Comparison of ENCODE assay signal across 17 cellular contexts in the genomic region with DNA sequence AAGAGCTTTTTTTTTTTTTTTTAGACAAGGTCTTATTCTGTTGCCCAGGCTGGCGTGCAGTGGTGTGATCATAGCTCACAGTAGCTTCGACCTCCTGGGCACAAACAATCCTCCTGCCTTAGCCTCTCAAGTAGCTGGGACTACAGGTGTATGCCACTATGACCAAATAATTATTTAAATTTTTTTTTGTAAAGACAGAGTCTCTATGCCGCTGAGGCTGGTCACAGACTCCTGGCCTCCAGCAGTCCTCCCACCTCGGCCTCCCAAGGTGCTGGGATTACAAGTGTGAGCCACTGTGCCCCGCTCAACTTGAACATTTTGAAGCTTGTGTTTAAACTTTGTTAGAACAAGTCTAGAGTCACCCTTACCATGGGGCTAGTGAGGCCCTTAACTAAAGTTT. TPM values are rescaled to one million over a fixed set of nuclear protein-coding genes. Genes with fewer than 3 reads are reported as not detected.
DNase-seq lines count a peak whose midpoint lies in the region; ATAC-seq and TF ChIP-seq lines count a peak whose summit lies in the region.
"Had no signal": no experiment of that assay in that cellular context is flagged by ENCODE, and none has a peak within 500 bp of the region (broad histone marks: within the 10 kb centered on the region; RNA-seq: fewer than 3 reads in every experiment).

No MANE protein-coding gene starts in this region.

- H3K79me2 ChIP-seq in OCI-LY3 (ENCODE audit: low read length): no peaks in the 10 kb centered on the region

- ATAC-seq in GM18498 (IDR thresholded peaks at IDR 0.05; ENCODE audit: unreplicated experiment): no peak
- ATAC-seq: gastrocnemius medialis, HCT116, K562 had no signal

- H3K4me3 ChIP-seq in OCI-LY3 (ENCODE audit: low read length): no peak overlapping the region
- no peak overlapping the region for H3K4me3 ChIP-seq in ectodermal cell (ENCODE audit: insufficient read depth, low read depth, low read length)
- H3K4me3 ChIP-seq in thymus (ENCODE audit: low read length): no peak overlapping the region
- no peak overlapping the region for H3K4me3 ChIP-seq in BE2C (ENCODE audit: low read depth, low read length)
- H3K4me3 ChIP-seq: gastrocnemius medialis, K562, stomach had no signal

- peaks cover 95% of the 10 kb centered on the region for H3K4me1 Mint-ChIP-seq in activated naive CD4-positive, alpha-beta T cell treated with anti-CD3 and anti-CD28 coated beads, Interleukin-2, amount 10 ng/mL, durations not matched to agents 7 days and 5 days

- DNase-seq in activated naive CD4-positive, alpha-beta T cell treated with anti-CD3 and anti-CD28 coated beads, Interleukin-2, amount 10 ng/mL, durations not matched to agents 7 days and 5 days: no peak
- DNase-seq in activated naive CD4-positive, alpha-beta T cell treated with Interleukin-2 at 50 U/mL for 16 hours: no peak
- no peak for DNase-seq in NCI-H1092 treated with DMSO at 0.1 percent for 48 hours (lab: John Stamatoyannopoulos, UW)
- DNase-seq in BE2C: no peak
- DNase-seq: activated effector memory CD4-positive, alpha-beta T cell treated with Interleukin-2 at 50 U/mL for 16 hours; DMS 273 treated with DMSO at 0.1 percent for 48 hours; gastrocnemius medialis; NCI-H1436 treated with DMSO at 0.1 percent for 48 hours; NCI-H2227 treated with DMSO at 0.1 percent for 48 hours; nucleus accumbens; stomach had no signal

- H3K27me3 Mint-ChIP-seq in activated naive CD4-positive, alpha-beta T cell treated with anti-CD3 and anti-CD28 coated beads, Interleukin-2, amount 10 ng/mL, durations not matched to agents 7 days and 5 days: no peaks in the 10 kb centered on the region

- H4K20me1 ChIP-seq in OCI-LY3 (ENCODE audit: insufficient read depth, low read length): no peaks in the 10 kb centered on the region

- H3K9me3 ChIP-seq in OCI-LY3 (ENCODE audit: insufficient read depth, low read length) (peaks cover 37% of the 10 kb centered on the region; the same call in 1 of the 2 replicates), ectodermal cell (ENCODE audit: control insufficient read depth, low read length) (no peaks in the 10 kb centered on the region), thymus (ENCODE audit: control insufficient read depth) (no peaks in the 10 kb centered on the region), BE2C (no peaks in the 10 kb centered on the region)
- H3K9me3 ChIP-seq: gastrocnemius medialis, stomach had no signal

- H3K36me3 Mint-ChIP-seq in activated naive CD4-positive, alpha-beta T cell treated with anti-CD3 and anti-CD28 coated beads, Interleukin-2, amount 10 ng/mL, durations not matched to agents 7 days and 5 days: peaks cover 12% of the 10 kb centered on the region

- peaks cover 5% of the 10 kb centered on the region for H3K9me3 Mint-ChIP-seq in activated naive CD4-positive, alpha-beta T cell treated with anti-CD3 and anti-CD28 coated beads, Interleukin-2, amount 10 ng/mL, durations not matched to agents 7 days and 5 days

- no peak overlapping the region for H3K4me3 Mint-ChIP-seq in activated naive CD4-positive, alpha-beta T cell treated with anti-CD3 and anti-CD28 coated beads, Interleukin-2, amount 10 ng/mL, durations not matched to agents 7 days and 5 days

- H3K4me1 ChIP-seq in OCI-LY3 (ENCODE audit: low read length) (peaks cover 81% of the 10 kb centered on the region), ectodermal cell (ENCODE audit: control insufficient read depth, insufficient read depth, low read length) (peaks cover 29% of the 10 kb centered on the region), thymus (ENCODE audit: control insufficient read depth, insufficient read depth, low read length) (peaks cover 84% of the 10 kb centered on the region), BE2C (no peaks in the 10 kb centered on the region)
- H3K4me1 ChIP-seq: gastrocnemius medialis had no signal

- CTCF ChIA-PET in activated naive CD4-positive, alpha-beta T cell treated with anti-CD3 and anti-CD28 coated beads, Interleukin-2, amount 10 ng/mL, durations not matched to agents 7 days and 5 days (lab: Charles Lee): interaction anchor here (0.6 to 10.7 kb wide), 4 partner anchors 10 to 227 kb away, joined by 3 to 250 read pairs (median 51); a partner anchor contains a TSS

- H3K36me3 ChIP-seq in OCI-LY3 (replicated peaks; ENCODE audit: low read depth, low read length) (no peaks in the 10 kb centered on the region), ectodermal cell (ENCODE audit: control insufficient read depth, insufficient read depth, low read length) (no peaks in the 10 kb centered on the region), thymus (ENCODE audit: control insufficient read depth, insufficient read depth) (no peaks in the 10 kb centered on the region), BE2C (no peaks in the 10 kb centered on the region)
- H3K36me3 ChIP-seq: gastrocnemius medialis, stomach had no signal

- H3K9ac ChIP-seq in OCI-LY3 (ENCODE audit: low read length): no peak overlapping the region

- H3K27ac ChIP-seq in OCI-LY3 (ENCODE audit: low read length): 0 out of 2 replicates have a peak overlapping the region, but pooled peaks have one; percentile 27
- peak overlapping the region; percentile 80 for H3K27ac ChIP-seq in ectodermal cell (ENCODE audit: insufficient read depth, low read depth, low read length, poor library complexity, severe bottlenecking)
- peak overlapping the region; percentile 95 for H3K27ac ChIP-seq in thymus (ENCODE audit: low read depth)
- H3K27ac ChIP-seq: gastrocnemius medialis had no signal

- no peak overlapping the region for H3K4me2 ChIP-seq in OCI-LY3 (ENCODE audit: low read length)

- H2AFZ ChIP-seq in OCI-LY3 (ENCODE audit: low read depth, low read length): no peak overlapping the region; the same call in 1 of the 2 replicates

- no peak for TF ChIP-seq CTCF in OCI-LY3 (IDR thresholded peaks at IDR 0.05; ENCODE audit: low read depth, low read length)
- no peak for TF ChIP-seq CTCF in BE2C (IDR thresholded peaks at IDR 0.05; ENCODE audit: low read depth, low read length)

- H3K27me3 ChIP-seq in OCI-LY3 (ENCODE audit: low read depth, low read length): no peaks in the 10 kb centered on the region
- H3K27me3 ChIP-seq in ectodermal cell (ENCODE audit: control insufficient read depth, insufficient read depth, low read length, poor library complexity, severe bottlenecking): no peaks in the 10 kb centered on the region
- no peaks in the 10 kb centered on the region for H3K27me3 ChIP-seq in thymus (ENCODE audit: control insufficient read depth, insufficient read depth)
- H3K27me3 ChIP-seq in BE2C: 0 out of 2 replicates have a peak, but pooled peaks cover under 1% of the 10 kb centered on the region
- H3K27me3 ChIP-seq: gastrocnemius medialis, stomach had no signal

- 90 to 92% methylated on average over 5 of the region's 5 CpGs for WGBS in ectodermal cell, 2 experiments
- WGBS in thymus: 95% methylated on average over 5 of the region's 5 CpGs

- peak overlapping the region; percentile 98 for H3K27ac Mint-ChIP-seq in activated naive CD4-positive, alpha-beta T cell treated with anti-CD3 and anti-CD28 coated beads, Interleukin-2, amount 10 ng/mL, durations not matched to agents 7 days and 5 days

RNA-seq across cellular contexts. Expression of a gene that starts 8.6 kb away (rescaled TPM):
- not detected for polyA plus RNA-seq in ectodermal cell (2013, experiment 1 of 4)
- 0.37 TPM for polyA plus RNA-seq in ectodermal cell (2013, experiment 2 of 4)
- not detected for polyA plus RNA-seq in ectodermal cell (2013, experiment 3 of 4)
- polyA plus RNA-seq in ectodermal cell (2013, experiment 4 of 4): not detected
- 190 TPM for polyA plus RNA-seq in thymus
- 0.62 TPM for polyA plus RNA-seq in BE2C (2012; ENCODE audit: insufficient read depth, insufficient read length, low read depth)

RNA-seq across cellular contexts. Expression of a gene that starts 18.5 kb away (rescaled TPM):
- polyA plus RNA-seq in ectodermal cell (2013, experiment 1 of 4): not detected
- polyA plus RNA-seq in ectodermal cell (2013, experiment 2 of 4): not detected
- polyA plus RNA-seq in ectodermal cell (2013, experiment 3 of 4): not detected
- polyA plus RNA-seq in ectodermal cell (2013, experiment 4 of 4): not detected
- 134 TPM for polyA plus RNA-seq in thymus
- not detected for polyA plus RNA-seq in BE2C (2012; ENCODE audit: insufficient read depth, insufficient read length, low read depth)

Comparison
In these comparisons a context has a peak if more than half of its experiments do, and no peak if none do; other contexts are left out.
1. H3K27ac ChIP-seq: peak in every context shown above with its lines; median percentile 95 in thymus; 80 in ectodermal cell; 27 in OCI-LY3.